Comparison of ENCODE assay signal across 12 cellular contexts in genomic region chr17:1367351-1367745, GRCh38. TPM values are rescaled to one million over a fixed set of nuclear protein-coding genes. Genes with fewer than 3 reads are reported as not detected.
A peak's percentile ranks its signal among the peaks of the same experiment; 100 is the strongest.
DNase-seq lines count a peak whose midpoint lies in the region; ATAC-seq, FAIRE-seq and TF ChIP-seq lines count a peak whose summit lies in the region.
"Had no signal": no experiment of that assay in that cellular context is flagged by ENCODE, and none has a peak within 500 bp of the region (broad histone marks: within the 10 kb centered on the region; RNA-seq: fewer than 3 reads in every experiment).

No MANE protein-coding gene starts in this region.

- no peaks in the 10 kb centered on the region for H3K9me3 ChIP-seq in right atrium auricular region
- no peaks in the 10 kb centered on the region for H3K9me3 ChIP-seq in mesodermal cell (ENCODE audit: control insufficient read depth, low read length)
- H3K9me3 ChIP-seq in vagina, result no peaks in the 10 kb centered on the region
- no peaks in the 10 kb centered on the region for H3K9me3 ChIP-seq in pancreas

- H3K4me1 Mint-ChIP-seq in activated naive CD8-positive, alpha-beta T cell treated with anti-CD3 and anti-CD28 coated beads, Interleukin-2, amount 50 U/mL, for 24 hours, result peaks cover 70% of the 10 kb centered on the region

- no peak overlapping the region for H3K4me3 Mint-ChIP-seq in activated naive CD8-positive, alpha-beta T cell treated with anti-CD3 and anti-CD28 coated beads, Interleukin-2, amount 50 U/mL, for 24 hours

- H3K27ac Mint-ChIP-seq in activated naive CD8-positive, alpha-beta T cell treated with anti-CD3 and anti-CD28 coated beads, Interleukin-2, amount 50 U/mL, for 24 hours, result peak overlapping the region; percentile 57

- H3K36me3 Mint-ChIP-seq in activated naive CD8-positive, alpha-beta T cell treated with anti-CD3 and anti-CD28 coated beads, Interleukin-2, amount 50 U/mL, for 24 hours (ENCODE audit: low read depth), result peaks cover 31% of the 10 kb centered on the region

- H3K4me1 ChIP-seq in right atrium auricular region (peaks cover 0 to 82% of the 10 kb centered on the region in 2 donors), mesodermal cell (ENCODE audit: control insufficient read depth, insufficient read depth, low read length, poor library complexity, severe bottlenecking) (peaks cover 5% of the 10 kb centered on the region), vagina (peaks cover 92% of the 10 kb centered on the region), pancreas (peaks cover 4 to 11% (median 11%) of the 10 kb centered on the region in 3 donors)

- no peak for TF ChIP-seq CTCF in right atrium auricular region (IDR thresholded peaks at IDR 0.05)
- no peak for TF ChIP-seq CTCF in vagina (IDR thresholded peaks at IDR 0.05)
- no peak for TF ChIP-seq CTCF in D721Med (IDR thresholded peaks at IDR 0.05; ENCODE audit: insufficient read depth, missing control alignments)
- no peak for TF ChIP-seq CTCF in pancreas (IDR thresholded peaks at IDR 0.05)

- FAIRE-seq in D721Med (lab: Jason Lieb, UNC), result no peak
- FAIRE-seq in pancreas (lab: Jason Lieb, UNC), result no peak
- FAIRE-seq: colon had no signal

- H3K9me3 Mint-ChIP-seq in activated naive CD8-positive, alpha-beta T cell treated with anti-CD3 and anti-CD28 coated beads, Interleukin-2, amount 50 U/mL, for 24 hours, result no peaks in the 10 kb centered on the region

- intact Hi-C loops in left cardiac atrium (cut with DNase I) (loop anchor here (5.0 to 10.0 kb wide), 3 partner anchors 87 to 147 kb away; partner anchors contain the start of genes CRK (in 2 of the 2) and INPP5K (in 1 of the 2)), vagina (cut with DNase I) (loop anchor here (2.0 to 10.0 kb wide), 2 partner anchors 87 to 149 kb away; partner anchors contain the start of genes CRK and INPP5K), pancreas (cut with DNase I) (loop anchor here in 1 of 3 donors (10.0 kb wide), 1 partner anchor 147 kb away; the partner anchor contains the start of gene INPP5K)

- DNase-seq in right atrium auricular region (ENCODE audit: low spot score) (no peak), left cardiac atrium (no peak), vagina (ENCODE audit: extremely low spot score in 2 of 2) (no peak), D721Med (ENCODE audit: insufficient read length, low spot score) (no peak), pancreas (no peak)
- DNase-seq in activated naive CD8-positive, alpha-beta T cell treated with anti-CD3 and anti-CD28 coated beads, Interleukin-2, amount 50 U/mL, for 24 hours, result no peak
- DNase-seq: activated CD4-positive, alpha-beta T cell treated with anti-CD3 and anti-CD28 coated beads for 4 hours; NCI-H1092 treated with DMSO at 0.1 percent for 48 hours had no signal

- 83% methylated on average over 1 of the region's 5 CpGs; no CpG with 5 or more reads in 1 of the 2 experiments for WGBS in mesodermal cell (ENCODE audit: insufficient coverage in 2 of 2), 2 experiments
- WGBS in pancreas, 2 donors, result 76 to 77% methylated on average over 5 of the region's 5 CpGs

- H3K36me3 ChIP-seq in right atrium auricular region (peaks cover 14% of the 10 kb centered on the region), mesodermal cell (ENCODE audit: control insufficient read depth, insufficient read depth, low read length) (peaks cover 50% of the 10 kb centered on the region), vagina (peaks cover 0 to 14% of the 10 kb centered on the region in 2 donors), pancreas (peaks cover 0 to 8% (median 5%) of the 10 kb centered on the region in 3 donors)

- H3K27ac ChIP-seq in right atrium auricular region, result peak overlapping the region; percentile 4 to 22
- peak overlapping the region; percentile 63 for H3K27ac ChIP-seq in mesodermal cell (ENCODE audit: low read depth, low read length, severe bottlenecking)
- H3K27ac ChIP-seq in vagina, result peak overlapping the region; percentile 11
- no peak overlapping the region for H3K27ac ChIP-seq in pancreas
- H3K27ac ChIP-seq: C4-2B had no signal

- H3K27me3 Mint-ChIP-seq in activated naive CD8-positive, alpha-beta T cell treated with anti-CD3 and anti-CD28 coated beads, Interleukin-2, amount 50 U/mL, for 24 hours, result no peaks in the 10 kb centered on the region

- no peak for ATAC-seq in left cardiac atrium
- ATAC-seq in activated naive CD8-positive, alpha-beta T cell treated with anti-CD3 and anti-CD28 coated beads, Interleukin-2, amount 50 U/mL, for 24 hours, result no peak
- no peak for ATAC-seq in HG02759 (IDR thresholded peaks at IDR 0.05; ENCODE audit: unreplicated experiment)
- ATAC-seq in pancreas, result no peak

- TF ChIP-seq POLR2A in vagina (IDR thresholded peaks at IDR 0.05), result no peak

- H3K4me3 ChIP-seq in right atrium auricular region, result no peak overlapping the region
- H3K4me3 ChIP-seq in mesodermal cell (ENCODE audit: extremely low read depth, insufficient read depth, low read length, poor library complexity, severe bottlenecking), result no peak overlapping the region
- no peak overlapping the region for H3K4me3 ChIP-seq in vagina
- H3K4me3 ChIP-seq in pancreas, result no peak overlapping the region

- no peaks in the 10 kb centered on the region for H3K27me3 ChIP-seq in right atrium auricular region
- H3K27me3 ChIP-seq in vagina, result no peaks in the 10 kb centered on the region
- H3K27me3 ChIP-seq in pancreas, result no peaks in the 10 kb centered on the region

RNA-seq across cellular contexts. Expression of gene YWHAE, which starts 32.7 kb away (rescaled TPM):
- total RNA-seq in right atrium auricular region (100 to 1,000 TPM; 655 to 703 TPM), left cardiac atrium (100 to 1,000 TPM; 491 to 596 TPM), vagina (487 TPM), pancreas (100 to 1,000 TPM; 138 to 236 (median 192) TPM)
- polyA plus RNA-seq in mesodermal cell (2013, experiment 1 of 2), result 846 TPM
- polyA plus RNA-seq in mesodermal cell (2013, experiment 2 of 2), result 947 TPM
- 100 to 1,000 TPM; 131 to 196 TPM for polyA plus RNA-seq in pancreas

Comparison
In these comparisons a context has a peak if more than half of its experiments do, and no peak if none do; other contexts are left out.
1. H3K27ac ChIP-seq: peak in right atrium auricular region (2 of 2), mesodermal cell (single experiment) and vagina (single experiment); none in pancreas (0 of 4).